1 cellular context compared by ENCODE assay signal in the genomic region with DNA sequence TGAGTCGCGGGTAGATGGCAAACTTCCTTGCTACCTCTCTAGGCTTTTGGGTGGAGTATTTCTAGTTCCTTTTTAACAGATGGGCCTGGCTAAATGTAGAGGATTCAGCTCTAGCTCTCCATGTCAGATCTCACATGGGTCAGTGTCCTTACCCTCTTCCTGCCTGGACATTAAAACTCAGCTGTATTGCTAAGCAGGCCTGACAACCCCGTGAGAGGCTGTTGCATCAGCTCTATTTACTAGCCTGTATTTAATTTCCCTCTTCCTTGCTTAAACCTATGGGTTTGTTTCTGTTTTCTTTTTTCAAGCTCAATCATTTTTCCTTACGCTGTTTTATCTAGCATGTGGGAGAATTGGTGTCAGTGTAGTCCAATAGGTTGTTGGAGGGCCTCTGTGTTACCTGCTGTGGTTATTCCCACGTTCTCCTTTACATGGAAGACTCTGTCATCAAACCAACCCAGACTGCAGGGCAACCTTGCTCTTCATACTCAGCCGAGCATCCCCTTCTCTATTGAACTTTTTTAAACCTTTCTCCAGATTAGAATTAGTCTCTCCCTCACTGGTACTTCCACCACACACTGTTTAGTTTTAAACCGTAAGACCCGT.
TF ChIP-seq lines count a peak whose summit lies in the region.

No MANE protein-coding gene starts in this region.

TF ChIP-seq in K562, 482 proteins besides CTCF, POLR2A, EP300 and RAD21:
- TF ChIP-seq, protein P1, sequence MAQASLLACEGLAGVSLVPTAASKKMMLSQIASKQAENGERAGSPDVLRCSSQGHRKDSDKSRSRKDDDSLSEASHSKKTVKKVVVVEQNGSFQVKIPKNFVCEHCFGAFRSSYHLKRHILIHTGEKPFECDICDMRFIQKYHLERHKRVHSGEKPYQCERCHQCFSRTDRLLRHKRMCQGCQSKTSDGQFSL (CRISPR knock-in tag; IDR thresholded peaks at IDR 0.05): no peak
- TF ChIP-seq, protein P1 (tag; IDR thresholded peaks at IDR 0.05): 0 out of 4 replicates have a peak, but pooled peaks of 1 of the 2 experiments have one; percentile 41
- TF ChIP-seq L3MBTL2 (IDR thresholded peaks at IDR 0.05) (peak; percentile 42; the same call in 1 of the 2 replicates), ZNF217 (CRISPR knock-in tag; IDR thresholded peaks at IDR 0.05) (no peak), ZNF589 (CRISPR knock-in tag; IDR thresholded peaks at IDR 0.05; ENCODE audit: low read depth) (peak; percentile 67; the same call in 1 of the 2 replicates), TAF7 (tag; IDR thresholded peaks at IDR 0.05) (no peak), ZNF584 (CRISPR knock-in tag; IDR thresholded peaks at IDR 0.05; ENCODE audit: low read depth) (0 out of 2 replicates have a peak, but pooled peaks have one; percentile 42), ZNF175 (CRISPR knock-in tag; IDR thresholded peaks at IDR 0.05; ENCODE audit: low read depth) (0 out of 2 replicates have a peak, but pooled peaks have one; percentile 26), CEBPG (CRISPR knock-in tag; IDR thresholded peaks at IDR 0.05) (0 out of 2 replicates have a peak, but pooled peaks have one; percentile 42), CEBPG (tag; conservative IDR thresholded peaks at IDR 0.05 in 1 of 2, IDR thresholded peaks at IDR 0.05 in 1 of 2) (peak; percentile 75 to 85), NR2C2 (CRISPR knock-in tag; IDR thresholded peaks at IDR 0.05) (no peak), NR2C2 (tag; IDR thresholded peaks at IDR 0.05) (peak; percentile 31; the same call in 1 of the 2 replicates), TRIM24 (IDR thresholded peaks at IDR 0.05) (peak; percentile 47 to 51; a peak in 2 of 4 replicates), RFX5 (IDR thresholded peaks at IDR 0.05; ENCODE audit: low read depth, low read length) (no peak)
- TF ChIP-seq, protein P2, sequence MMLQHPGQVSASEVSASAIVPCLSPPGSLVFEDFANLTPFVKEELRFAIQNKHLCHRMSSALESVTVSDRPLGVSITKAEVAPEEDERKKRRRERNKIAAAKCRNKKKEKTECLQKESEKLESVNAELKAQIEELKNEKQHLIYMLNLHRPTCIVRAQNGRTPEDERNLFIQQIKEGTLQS (IDR thresholded peaks at IDR 0.05): peak; percentile 62; the same call in 1 of the 2 replicates
- TF ChIP-seq, protein P2 (CRISPR knock-in tag; conservative IDR thresholded peaks at IDR 0.05): no peak
